ENCODE assay signal across 26 cellular contexts in the genomic region with DNA sequence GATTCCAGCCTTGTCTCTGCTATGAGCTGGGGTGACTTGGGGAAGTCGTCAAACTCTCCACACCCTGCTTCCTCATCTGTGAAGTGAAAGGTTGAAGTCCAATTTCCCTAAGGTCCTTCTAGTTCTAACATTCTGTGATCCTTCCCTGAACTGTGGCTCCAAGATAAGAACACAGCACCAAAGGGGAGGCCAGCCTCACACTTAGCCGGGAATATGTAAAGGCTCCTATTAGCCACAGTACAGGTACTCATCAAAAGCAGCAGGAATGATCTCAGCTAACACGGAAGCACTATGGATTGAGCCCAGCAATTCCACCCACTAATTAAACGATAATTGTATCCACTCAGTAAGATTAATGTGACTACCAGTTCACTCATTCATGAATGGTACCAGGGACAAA. TPM values are rescaled to one million over a fixed set of nuclear protein-coding genes. Genes with fewer than 3 reads are reported as not detected.
A peak's percentile ranks its signal among the peaks of the same experiment; 100 is the strongest.
DNase-seq lines count a peak whose midpoint lies in the region; ATAC-seq, FAIRE-seq and TF ChIP-seq lines count a peak whose summit lies in the region.
"Had no signal": no experiment of that assay in that cellular context is flagged by ENCODE, and none has a peak within 500 bp of the region (broad histone marks: within the 10 kb centered on the region; RNA-seq: fewer than 3 reads in every experiment).

No MANE protein-coding gene starts in this region.

- in situ Hi-C loops in HepG2 (cut with HindIII; ENCODE audit: extremely low pct_ligation_motif_present, low pct_unique_long_range_greater_than_20kb) = no loop called here

- H3K4me1 Mint-ChIP-seq in effector memory CD8-positive, alpha-beta T cell (ENCODE audit: low read depth in 2 of 2) = peaks cover 7 to 12% of the 10 kb centered on the region in 2 donors

- no peak for FAIRE-seq in HepG2 (lab: Jason Lieb, UNC)
- FAIRE-seq: GM19239, H54 had no signal

- TF ChIP-seq EP300 in HepG2 (IDR thresholded peaks at IDR 0.05; ENCODE audit: low read depth in 2 of 2, low read length in 2 of 2) (no peak), HepG2 (CRISPR knock-in tag; IDR thresholded peaks at IDR 0.05; ENCODE audit: borderline replicate concordance) (no peak)

- H3K4me3 Mint-ChIP-seq in effector memory CD8-positive, alpha-beta T cell = no peak overlapping the region
- H3K4me3 Mint-ChIP-seq: B cell; CD8-positive, alpha-beta T cell had no signal

- TF ChIP-seq CTCF in liver (IDR thresholded peaks at IDR 0.05; ENCODE audit: low read depth, low read length, missing input control) (no peak), HepG2 (CRISPR knock-in tag; IDR thresholded peaks at IDR 0.05) (no peak), dorsolateral prefrontal cortex (IDR thresholded peaks at IDR 0.05 in 54 of 56, conservative IDR thresholded peaks at IDR 0.05 in 2 of 56; ENCODE audit: low read depth in 1 of 56, partially characterized antibody in 56 of 56) (no peak), lower lobe of right lung (IDR thresholded peaks at IDR 0.05) (no peak)

- intact Hi-C loops in HepG2 (cut with micrococcal nuclease; ENCODE audit: unreplicated experiment) = loop anchor here (10.0 kb wide), 1 partner anchor 90 kb away; no protein-coding TSS in a partner anchor
- intact Hi-C loops in dorsolateral prefrontal cortex (cut with DNase I) = no loop called here
- intact Hi-C loops in lower lobe of right lung (cut with DNase I) = no loop called here

- H3K79me2 ChIP-seq in HepG2 (ENCODE audit: insufficient read depth, low read length) = peaks cover 13% of the 10 kb centered on the region

- H3K9me3 ChIP-seq in liver (ENCODE audit: control insufficient read depth in 4 of 4, low read length in 3 of 4) (no peaks in the 10 kb centered on the region), HepG2 (ENCODE audit: low read length) (no peaks in the 10 kb centered on the region), lower lobe of right lung (no peaks in the 10 kb centered on the region)
- H3K9me3 ChIP-seq: SJCRH30 had no signal

- ATAC-seq in HepG2 (no peak), GM19328 (IDR thresholded peaks at IDR 0.05; ENCODE audit: unreplicated experiment) (no peak), lower lobe of right lung (no peak)
- no peak for ATAC-seq in effector memory CD8-positive, alpha-beta T cell (replicated peaks)
- ATAC-seq: CD8-positive, alpha-beta T cell; SK-N-SH treated with all-trans-retinoic acid at 6 μM for 48 hours had no signal

- peaks cover 0 to 52% (median 27%) of the 10 kb centered on the region in 4 donors for H3K4me1 ChIP-seq in liver (ENCODE audit: control insufficient read depth in 4 of 4, insufficient read depth in 4 of 4, low read length in 3 of 4)
- peaks cover 45% of the 10 kb centered on the region for H3K4me1 ChIP-seq in HepG2 (ENCODE audit: insufficient read depth, low read length)
- peaks cover 11% of the 10 kb centered on the region for H3K4me1 ChIP-seq in lower lobe of right lung
- H3K4me1 ChIP-seq: SJCRH30 had no signal

- no peaks in the 10 kb centered on the region for H3K36me3 Mint-ChIP-seq in effector memory CD8-positive, alpha-beta T cell (ENCODE audit: insufficient read depth)
- H3K36me3 Mint-ChIP-seq: CD8-positive, alpha-beta T cell had no signal

- no peak overlapping the region for H3K9ac ChIP-seq in liver (ENCODE audit: low read depth in 1 of 2, low read length in 2 of 2)
- no peak overlapping the region for H3K9ac ChIP-seq in HepG2 (ENCODE audit: insufficient read depth, low read depth, low read length)
- H3K9ac ChIP-seq: KMS-11 had no signal

- DNase-seq in HepG2 (ENCODE audit: low spot score) (no peak), dorsolateral prefrontal cortex (no peak), mucosa of gallbladder (ENCODE audit: low spot score) (peak; percentile 30), lower lobe of right lung (no peak), DMS153 (lab: John Stamatoyannopoulos, UW) (no peak)
- no peak for DNase-seq in effector memory CD8-positive, alpha-beta T cell
- DNase-seq: CD8-positive, alpha-beta T cell; DMS 273 treated with DMSO at 0.1 percent for 48 hours; DMS79 treated with DMSO at 0.1 percent for 48 hours; IMR-90; NCI-H1092; NCI-H1436; NCI-H1930; NCI-H2107; NCI-H524; NCI-H774; SJCRH30 had no signal

- H4K20me1 ChIP-seq in HepG2 (ENCODE audit: insufficient read depth, low read length) = no peaks in the 10 kb centered on the region

- CTCF ChIA-PET in HepG2 (lab: Yijun Ruan, JAX; ENCODE audit: low intra/inter-chr PET ratio, low total read pairs) = no interaction called here

- 34% methylated on average over 4 of the region's 4 CpGs for WGBS in liver
- 83% methylated on average over 4 of the region's 4 CpGs for WGBS in HepG2 (ENCODE audit: low lambda C conversion rate)

- TF ChIP-seq RAD21 in liver (IDR thresholded peaks at IDR 0.05) (no peak), HepG2 (CRISPR knock-in tag; IDR thresholded peaks at IDR 0.05) (no peak)

- H2AFZ ChIP-seq in HepG2 (ENCODE audit: low read length) = no peak overlapping the region

- POLR2A ChIA-PET in HepG2 (lab: Yijun Ruan, JAX) = interaction anchor here (0.6 to 0.7 kb wide), 2 partner anchors 10 to 22 kb away, joined by 3 read pairs; no protein-coding TSS in a partner anchor

- peak overlapping the region; percentile 9 to 48 for H3K27ac ChIP-seq in liver (ENCODE audit: low read depth in 1 of 2, low read length in 2 of 2)
- H3K27ac ChIP-seq in HepG2 (ENCODE audit: extremely low read length, insufficient read depth, low read length) = no peak overlapping the region
- H3K27ac ChIP-seq in dorsolateral prefrontal cortex = peak overlapping the region in 13 of 59 donors; percentile 3 to 61 (median 24)
- no peak overlapping the region for H3K27ac ChIP-seq in lower lobe of right lung
- H3K27ac ChIP-seq: 22Rv1, C4-2B, KMS-11, SJCRH30 had no signal

- BruUV-seq in HepG2 (replicated peaks; lab: Mats Ljungman, UMichigan) = no TSS peak

- no peaks in the 10 kb centered on the region for H3K27me3 ChIP-seq in liver (ENCODE audit: control insufficient read depth in 4 of 4, insufficient read depth in 4 of 4, low read length in 3 of 4)
- no peaks in the 10 kb centered on the region; a peak in 1 of 5 replicates for H3K27me3 ChIP-seq in HepG2 (ENCODE audit: control insufficient read depth in 1 of 2, insufficient read depth in 2 of 2, low read length in 2 of 2)
- peaks cover 0 to 16% (median 0%) of the 10 kb centered on the region in 45 donors for H3K27me3 ChIP-seq in dorsolateral prefrontal cortex
- peaks cover 29% of the 10 kb centered on the region for H3K27me3 ChIP-seq in lower lobe of right lung (ENCODE audit: low read depth)
- H3K27me3 ChIP-seq: SJCRH30 had no signal

- H3K27me3 Mint-ChIP-seq in effector memory CD8-positive, alpha-beta T cell = peaks cover 29 to 72% of the 10 kb centered on the region in 2 donors

- H3K27ac Mint-ChIP-seq in effector memory CD8-positive, alpha-beta T cell = no peak overlapping the region
- H3K27ac Mint-ChIP-seq: B cell; CD8-positive, alpha-beta T cell had no signal

- H3K4me3 ChIP-seq in liver (ENCODE audit: low read depth in 1 of 3, low read length in 3 of 3) (peak overlapping the region in 2 of 3 donors; percentile 30 to 47), HepG2 (replicated peaks in 1 of 3; ENCODE audit: insufficient read depth in 1 of 3, low read depth in 2 of 3, low read length in 3 of 3) (no peak overlapping the region), dorsolateral prefrontal cortex (peak overlapping the region in 32 of 59 donors; percentile 0 to 80 (median 30)), lower lobe of right lung (no peak overlapping the region)
- H3K4me3 ChIP-seq: SJCRH30 had no signal

- H3K9me3 Mint-ChIP-seq in effector memory CD8-positive, alpha-beta T cell = no peaks in the 10 kb centered on the region
- H3K9me3 Mint-ChIP-seq: CD8-positive, alpha-beta T cell had no signal

- H3K4me2 ChIP-seq in HepG2 (ENCODE audit: low read depth, low read length) = no peak overlapping the region; the same call in 1 of the 2 replicates
- H3K4me2 ChIP-seq: KMS-11 had no signal

- H3K36me3 ChIP-seq in liver (ENCODE audit: control insufficient read depth in 4 of 4, insufficient read depth in 3 of 4, low read depth in 1 of 4, low read length in 3 of 4) = peaks cover 1 to 29% (median 12%) of the 10 kb centered on the region in 4 donors
- peaks cover 1 to 37% of the 10 kb centered on the region in 2 experiments; a peak in 4 of 5 replicates for H3K36me3 ChIP-seq in HepG2 (replicated peaks in 1 of 2; ENCODE audit: control insufficient read depth in 1 of 2, insufficient read depth in 2 of 2, low read length in 2 of 2)
- no peaks in the 10 kb centered on the region for H3K36me3 ChIP-seq in lower lobe of right lung
- H3K36me3 ChIP-seq: SJCRH30 had no signal

- TF ChIP-seq POLR2A in HepG2 (IDR thresholded peaks at IDR 0.05; ENCODE audit: insufficient read depth in 1 of 2, low read depth in 2 of 2, low read length in 2 of 2) = no peak

TF ChIP-seq in liver, 16 proteins besides CTCF, POLR2A, EP300 and RAD21 (continues in another document):
- TF ChIP-seq HNF4A (conservative IDR thresholded peaks at IDR 0.05) = peak in 1 of 2 donors; percentile 17

TF ChIP-seq in HepG2, 621 proteins besides CTCF, POLR2A, EP300 and RAD21 (continues in another document):
- no peak for TF ChIP-seq FOXK2 (IDR thresholded peaks at IDR 0.05)

RNA-seq across cellular contexts. Expression of gene SLC30A10, which starts 4.0 kb away (rescaled TPM):
- total RNA-seq in liver (10 to 100 TPM; 56.5 to 90.9 TPM), HepG2 (2016; rRNA removed; fragmentation: Illumina TruSeq; extraction: Trizol) (14.7 and 30.2 TPM in 2 replicates), dorsolateral prefrontal cortex (10 to 100 TPM in 23 of 120 experiments, 1 to 10 TPM in 97; 3.5 to 18.5 (median 7.9) TPM), mucosa of gallbladder (5.5 TPM), lower lobe of right lung (not detected)
- polyA plus RNA-seq in liver (10 to 100 TPM; 18.5 to 18.8 TPM), HepG2 (2011; rRNA removed) (20.9 and 27.0 TPM in 2 replicates)
- total RNA-seq in HepG2 (2016; cell fraction: cytosol; rRNA removed; fragmentation: Illumina TruSeq; extraction: Trizol; ENCODE audit: low read depth) = 3.8 and 4.0 TPM in 2 replicates
- 13.7 and 28.0 TPM in 2 replicates for total RNA-seq in HepG2 (2016; cell fraction: insoluble cytoplasmic fraction; rRNA removed; fragmentation: Illumina TruSeq; extraction: Trizol)
- total RNA-seq in HepG2 (2016; cell fraction: membrane; rRNA removed; fragmentation: Illumina TruSeq; extraction: Trizol) = 7.4 and 8.2 TPM in 2 replicates
- 32.1 and 39.5 TPM in 2 replicates for total RNA-seq in HepG2 (2016; cell fraction: nucleus; rRNA removed; fragmentation: Illumina TruSeq; extraction: Trizol)
- 12.2 and 16.2 TPM in 2 replicates for polyA plus RNA-seq in HepG2 (2011; cell fraction: cytosol; rRNA removed)
- 39.6 and 51.3 TPM in 2 replicates for polyA plus RNA-seq in HepG2 (2011; cell fraction: nucleus; rRNA removed)
- 16.5 and 28.2 TPM in 2 replicates for polyA plus RNA-seq in HepG2 (2012)
- 1.8 TPM in 2 replicates for polyA plus RNA-seq in HepG2 (2016; cell fraction: cytosol; fragmentation: Illumina TruSeq; extraction: Trizol; ENCODE audit: low read depth)
- polyA plus RNA-seq in HepG2 (2016; cell fraction: insoluble cytoplasmic fraction; fragmentation: Illumina TruSeq; extraction: Trizol; ENCODE audit: low read depth) = 10.8 and 12.9 TPM in 2 replicates
- 4.1 and 4.5 TPM in 2 replicates for polyA plus RNA-seq in HepG2 (2016; cell fraction: membrane; fragmentation: Illumina TruSeq; extraction: Trizol; ENCODE audit: low read depth)
- polyA plus RNA-seq in HepG2 (2016; cell fraction: nucleus; fragmentation: Illumina TruSeq; extraction: Trizol; ENCODE audit: insufficient read depth, low read depth) = 70.7 and 74.5 TPM in 2 replicates
- polyA minus RNA-seq in HepG2 (2011; rRNA and poly(A)+ RNA removed; ENCODE audit: low replicate concordance) = 24.0 TPM in 1 of 2 replicates, not detected in the other
- polyA minus RNA-seq in HepG2 (2011; cell fraction: cytosol; rRNA and poly(A)+ RNA removed) = 13.0 and 14.8 TPM in 2 replicates
- 18.3 and 33.6 TPM in 2 replicates for polyA minus RNA-seq in HepG2 (2011; cell fraction: nucleus; rRNA and poly(A)+ RNA removed)
- total RNA-seq: B cell; CD8-positive, alpha-beta T cell; IMR-90; SJCRH30 had no signal
- polyA plus RNA-seq: IMR-90 had no signal

Comparison
In these comparisons a context has a peak if more than half of its experiments do, and no peak if none do; other contexts are left out.
1. H3K27ac ChIP-seq: peak in liver (2 of 2); none in HepG2 (single experiment) and lower lobe of right lung (single experiment).
2. H3K4me3 ChIP-seq: peak in liver (2 of 3) and dorsolateral prefrontal cortex (32 of 59); none in HepG2 (0 of 3) and lower lobe of right lung (single experiment).